Comparison of ENCODE assay signal across 21 cellular contexts in the genomic region with DNA sequence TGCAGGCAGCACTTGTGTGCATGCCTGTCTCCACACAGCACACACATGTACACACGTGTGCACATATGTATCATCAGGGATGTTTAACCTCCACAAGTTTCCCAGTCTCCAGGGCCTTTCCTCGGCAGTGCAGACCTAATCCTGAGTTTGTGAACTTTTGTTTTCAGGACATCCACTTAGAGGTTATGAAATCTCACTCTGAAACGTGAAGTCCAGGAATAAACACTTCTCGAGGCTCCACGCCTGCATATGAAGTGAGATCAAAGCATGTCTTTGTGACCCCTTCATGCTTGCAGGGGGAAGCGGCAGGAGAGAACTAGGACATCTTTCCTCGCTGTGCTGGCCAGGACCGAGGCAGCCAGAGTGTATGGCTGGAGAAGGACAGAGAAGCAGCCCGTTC. TPM values are rescaled to one million over a fixed set of nuclear protein-coding genes. Genes with fewer than 3 reads are reported as not detected.
A peak's percentile ranks its signal among the peaks of the same experiment; 100 is the strongest.
DNase-seq lines count a peak whose midpoint lies in the region; ATAC-seq, FAIRE-seq and TF ChIP-seq lines count a peak whose summit lies in the region.
"Had no signal": no experiment of that assay in that cellular context is flagged by ENCODE, and none has a peak within 500 bp of the region (broad histone marks: within the 10 kb centered on the region; RNA-seq: fewer than 3 reads in every experiment).

No MANE protein-coding gene starts in this region.

- H3K27me3 ChIP-seq in PC-9 (ENCODE audit: insufficient read depth, low read depth) (no peaks in the 10 kb centered on the region), bronchial epithelial cell (ENCODE audit: control insufficient read depth, insufficient read depth, low read length) (no peaks in the 10 kb centered on the region), keratinocyte (ENCODE audit: control insufficient read depth, extremely low read depth, insufficient read depth, low read length) (peaks cover 5% of the 10 kb centered on the region), smooth muscle cell (ENCODE audit: low read depth) (no peaks in the 10 kb centered on the region)
- H3K27me3 ChIP-seq: adrenal gland, thyroid gland had no signal

- H4K20me1 ChIP-seq in PC-9 (ENCODE audit: insufficient read depth), result no peaks in the 10 kb centered on the region
- H4K20me1 ChIP-seq in keratinocyte (ENCODE audit: control insufficient read depth, extremely low read depth, insufficient read depth, low read length), result no peaks in the 10 kb centered on the region
- H4K20me1 ChIP-seq in smooth muscle cell (ENCODE audit: low read depth), result no peaks in the 10 kb centered on the region

- intact Hi-C loops in PC-9 (cut with micrococcal nuclease; ENCODE audit: unreplicated experiment), result no loop called here

- no peaks in the 10 kb centered on the region for H3K9me1 ChIP-seq in keratinocyte (ENCODE audit: control insufficient read depth, extremely low read depth, insufficient read depth, low read length)

- no TSS peak for BruUV-seq in PC-9 (replicated peaks; lab: Mats Ljungman, UMichigan)

- peak overlapping the region; percentile 57 for H3K4me2 ChIP-seq in PC-9
- H3K4me2 ChIP-seq in keratinocyte (ENCODE audit: control insufficient read depth, extremely low read depth, insufficient read depth, low read depth, low read length), result peak overlapping the region; percentile 66
- peak overlapping the region; percentile 53 for H3K4me2 ChIP-seq in smooth muscle cell

- dilution Hi-C loops in keratinocyte (cut with MboI; ENCODE audit: extremely low pct_ligation_motif_present, low sequenced_read_pairs), result no loop called here

- peaks cover 27% of the 10 kb centered on the region for H3K4me1 ChIP-seq in PC-9 (replicated peaks; ENCODE audit: insufficient read depth)
- peaks cover 40% of the 10 kb centered on the region for H3K4me1 ChIP-seq in keratinocyte (ENCODE audit: control insufficient read depth, extremely low read depth, insufficient read depth, low read length)
- H3K4me1 ChIP-seq in smooth muscle cell (ENCODE audit: low read depth), result no peaks in the 10 kb centered on the region
- H3K4me1 ChIP-seq: adrenal gland, thyroid gland had no signal

- no peak overlapping the region for H3K27ac ChIP-seq in PC-9
- peak overlapping the region; percentile 50 for H3K27ac ChIP-seq in keratinocyte (ENCODE audit: control insufficient read depth, insufficient read depth, low read length)
- peak overlapping the region; percentile 55 for H3K27ac ChIP-seq in smooth muscle cell (ENCODE audit: low read depth)
- H3K27ac ChIP-seq: thyroid gland had no signal

- WGBS in smooth muscle cell (ENCODE audit: low lambda C conversion rate), result 50% methylated on average over 9 of the region's 9 CpGs

- no peak for TF ChIP-seq CTCF in PC-9 (conservative IDR thresholded peaks at IDR 0.05)
- no peak for TF ChIP-seq CTCF in bronchial epithelial cell (IDR thresholded peaks at IDR 0.05; ENCODE audit: insufficient read depth, low read length, severe bottlenecking)
- TF ChIP-seq CTCF in keratinocyte (optimal IDR thresholded peaks at IDR 0.05 in 1 of 3, IDR thresholded peaks at IDR 0.05 in 1 of 3, conservative IDR thresholded peaks at IDR 0.05 in 1 of 3; ENCODE audit: extremely low read depth in 1 of 3, insufficient read depth in 2 of 3, low read length in 3 of 3), result no peak
- no peak for TF ChIP-seq CTCF in smooth muscle cell (IDR thresholded peaks at IDR 0.05; ENCODE audit: borderline replicate concordance, insufficient read depth, poor library complexity, severe bottlenecking)

- H3F3A ChIP-seq in PC-9 (ENCODE audit: insufficient read depth, low read depth) (peaks cover 6% of the 10 kb centered on the region; the same call in 1 of the 2 replicates), smooth muscle cell (ENCODE audit: low read depth) (peaks cover 6% of the 10 kb centered on the region)

- H3K36me3 ChIP-seq in PC-9 (ENCODE audit: low read depth) (no peaks in the 10 kb centered on the region), bronchial epithelial cell (ENCODE audit: control insufficient read depth, insufficient read depth, low read length) (no peaks in the 10 kb centered on the region), keratinocyte (ENCODE audit: control insufficient read depth in 2 of 2, extremely low read depth in 1 of 2, insufficient read depth in 2 of 2, low read length in 2 of 2) (no peaks in the 10 kb centered on the region), smooth muscle cell (ENCODE audit: low read depth) (no peaks in the 10 kb centered on the region)
- H3K36me3 ChIP-seq: adrenal gland, thyroid gland had no signal

- no peaks in the 10 kb centered on the region for H3K9me2 ChIP-seq in PC-9 (ENCODE audit: insufficient read depth)

- FAIRE-seq in bronchial epithelial cell (lab: Jason Lieb, UNC) (peak; percentile 73), keratinocyte (lab: Jason Lieb, UNC) (no peak)
- FAIRE-seq: frontal cortex had no signal

- H3K9me3 ChIP-seq in PC-9 (ENCODE audit: insufficient read depth, low read depth), result no peaks in the 10 kb centered on the region
- no peaks in the 10 kb centered on the region for H3K9me3 ChIP-seq in keratinocyte (ENCODE audit: control insufficient read depth, low read depth, low read length)
- no peaks in the 10 kb centered on the region for H3K9me3 ChIP-seq in smooth muscle cell (replicated peaks; ENCODE audit: low read depth)
- H3K9me3 ChIP-seq: adrenal gland, thyroid gland had no signal

- ATAC-seq in HG02870 (IDR thresholded peaks at IDR 0.05; ENCODE audit: unreplicated experiment), result no peak

- no peak overlapping the region for H3K4me3 ChIP-seq in PC-9
- H3K4me3 ChIP-seq in bronchial epithelial cell (ENCODE audit: low read depth, low read length), result no peak overlapping the region
- H3K4me3 ChIP-seq in keratinocyte (ENCODE audit: control insufficient read depth in 2 of 3, extremely low read depth in 1 of 3, insufficient read depth in 2 of 3, low read depth in 1 of 3, low read length in 3 of 3), result peak overlapping the region in 1 of 3 experiments; percentile 25
- H3K4me3 ChIP-seq in smooth muscle cell, result no peak overlapping the region
- H3K4me3 ChIP-seq: adrenal gland, thyroid gland had no signal

- CTCF ChIA-PET in PC-9 (lab: Charles Lee), result no interaction called here

- H3K9ac ChIP-seq in keratinocyte (ENCODE audit: control insufficient read depth, extremely low read depth, insufficient read depth, low read length) (peak overlapping the region; percentile 29), smooth muscle cell (ENCODE audit: low read depth) (peak overlapping the region; percentile 38)

- no peak for DNase-seq in PC-9
- no peak for DNase-seq in bronchial epithelial cell (ENCODE audit: low read depth)
- no peak for DNase-seq in keratinocyte (ENCODE audit: low read depth, low spot score)
- DNase-seq in smooth muscle cell (lab: John Stamatoyannopoulos, UW; ENCODE audit: unreplicated experiment), result no peak
- DNase-seq in ureter (ENCODE audit: low spot score), result no peak
- no peak for DNase-seq in NCI-H1105 treated with DMSO at 0.1 percent for 48 hours (lab: John Stamatoyannopoulos, UW)
- no peak for DNase-seq in NCI-H2196 (lab: John Stamatoyannopoulos, UW; ENCODE audit: unreplicated experiment)
- DNase-seq: activated CD4-positive, alpha-beta T cell treated with anti-CD3 and anti-CD28 coated beads, Interleukin-2, amount 10 ng/mL, durations not matched to agents 24 days and 14 days; activated effector memory CD4-positive, alpha-beta T cell treated with anti-CD3 and anti-CD28 coated beads, Interleukin-2, amount 50 U/mL, for 16 hours; cerebellar nuclear complex; Karpas-422; NCI-H1048; NCI-H2081; NCI-H510A; stimulated activated naive B cell treated with anti-CD40 and anti-IgM and Interleukin-4, amounts not matched to agents 10 μg/mL and 1 μg/mL and 100 μg/mL, for 72 hours; thyroid gland had no signal

- H2AFZ ChIP-seq in PC-9 (no peak overlapping the region), keratinocyte (ENCODE audit: control insufficient read depth, low read length) (no peak overlapping the region), smooth muscle cell (ENCODE audit: low read depth) (no peak overlapping the region)

- no peaks in the 10 kb centered on the region for H3K79me2 ChIP-seq in PC-9 (ENCODE audit: low read depth)
- no peaks in the 10 kb centered on the region for H3K79me2 ChIP-seq in keratinocyte (ENCODE audit: control insufficient read depth, insufficient read depth, low read length)
- no peaks in the 10 kb centered on the region for H3K79me2 ChIP-seq in smooth muscle cell (ENCODE audit: low read depth)

- POLR2A ChIA-PET in PC-9 (lab: Charles Lee; ENCODE audit: unreplicated experiment), result no interaction called here

RNA-seq across cellular contexts. Expression of a gene that starts 3.1 kb away (rescaled TPM):
- 0.94 and 1.2 TPM in 2 replicates for total RNA-seq in PC-9 (2021)
- under 0.01 and 0.26 TPM in 2 replicates for total RNA-seq in bronchial epithelial cell
- polyA plus RNA-seq in keratinocyte, result 0.18 to 1.5 TPM (median 0.24 TPM) in 3 replicates
- polyA plus RNA-seq in keratinocyte (2011; ENCODE audit: low read depth), result 0.11 TPM
- 0.36 and 0.40 TPM in 2 replicates for polyA plus RNA-seq in keratinocyte (2011; cell fraction: cytosol; rRNA removed)
- 1.6 and 2.2 TPM in 2 replicates for polyA plus RNA-seq in keratinocyte (2011; cell fraction: nucleus; rRNA removed)
- polyA plus RNA-seq in keratinocyte (2012; ENCODE audit: low replicate concordance), result 0.15 and 0.34 TPM in 2 replicates
- 0.29 to 2.3 TPM (median 0.30 TPM) in 3 replicates for polyA minus RNA-seq in keratinocyte
- 0.58 TPM for polyA minus RNA-seq in keratinocyte (2011; cell fraction: cytosol; rRNA and poly(A)+ RNA removed)
- 1.3 and 2.6 TPM in 2 replicates for polyA minus RNA-seq in keratinocyte (2011; cell fraction: nucleus; rRNA and poly(A)+ RNA removed)
- 1.9 TPM in 2 replicates for total RNA-seq in smooth muscle cell
- polyA plus RNA-seq in smooth muscle cell, result 0.39 and 0.78 TPM in 2 replicates
- total RNA-seq in ureter, result 4.0 TPM
- total RNA-seq: activated CD4-positive, alpha-beta T cell treated with anti-CD3 and anti-CD28 coated beads, Interleukin-2, amount 10 ng/mL, durations not matched to agents 24 days and 14 days; mononuclear cell; T-helper 1 cell treated with Interleukin-12 subunit alpha and Interleukin-12 subunit beta and Interleukin-4 antibody, amounts not matched to agents 30 ng/mL and 1 ng/mL, for 36 hours had no signal
